28 cellular contexts compared by ENCODE assay signal in the genomic region with DNA sequence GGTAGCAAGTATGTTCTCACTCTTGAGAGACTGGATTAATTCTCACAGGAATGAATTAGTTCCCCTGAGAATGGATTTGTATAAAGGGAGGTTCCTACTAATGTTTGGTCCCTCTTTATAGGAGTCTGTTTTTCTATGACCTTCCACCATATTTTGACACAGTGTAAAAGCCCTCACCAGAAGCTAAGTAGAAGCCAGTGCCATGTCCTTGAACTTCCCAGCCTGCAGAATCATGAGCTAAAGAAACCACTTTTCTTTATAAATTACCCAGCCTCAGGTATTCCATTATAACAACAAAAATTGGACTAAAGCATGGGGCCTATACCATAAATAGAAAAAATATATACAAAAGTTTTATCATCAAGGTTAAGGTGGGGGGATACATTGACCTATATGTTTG.
"Had no signal": no experiment of that assay in that cellular context is flagged by ENCODE, and none has a peak within 500 bp of the region (broad histone marks: within the 10 kb centered on the region; RNA-seq: fewer than 3 reads in every experiment).

No MANE protein-coding gene starts in this region.

- ATAC-seq: effector memory CD8-positive, alpha-beta T cell; esophagus mucosa; foreskin keratinocyte; gastrocnemius medialis; gastroesophageal sphincter; heart left ventricle; heart right ventricle had no signal

- H3K27ac ChIP-seq: colonic mucosa, coronary artery, dorsolateral prefrontal cortex, epithelial cell of prostate, esophagus muscularis mucosa, esophagus squamous epithelium, foreskin keratinocyte, gastrocnemius medialis, gastroesophageal sphincter, heart left ventricle, heart right ventricle, hepatocyte had no signal

- H3K27me3 ChIP-seq: colonic mucosa, dorsolateral prefrontal cortex, esophagus muscularis mucosa, esophagus squamous epithelium, foreskin keratinocyte, gastrocnemius medialis, gastroesophageal sphincter, heart left ventricle, heart right ventricle, hepatocyte had no signal

- H3K4me3 ChIP-seq: colonic mucosa, coronary artery, dorsolateral prefrontal cortex, esophagus muscularis mucosa, esophagus squamous epithelium, gastrocnemius medialis, gastroesophageal sphincter, heart left ventricle, heart right ventricle, hepatocyte had no signal

- FAIRE-seq: colon, endometrium, endothelial cell of umbilical vein, frontal cortex had no signal

- H3K4me2 ChIP-seq: hepatocyte had no signal

- H3K79me2 ChIP-seq: hepatocyte had no signal

- H3K36me3 ChIP-seq: colonic mucosa, esophagus muscularis mucosa, esophagus squamous epithelium, gastrocnemius medialis, gastroesophageal sphincter, heart left ventricle, heart right ventricle had no signal

- H3K4me1 ChIP-seq: colonic mucosa, esophagus muscularis mucosa, esophagus squamous epithelium, foreskin keratinocyte, gastrocnemius medialis, gastroesophageal sphincter, heart left ventricle, heart right ventricle had no signal

- DNase-seq: colonic mucosa; cortex of kidney; dermis blood vessel endothelial cell; dorsolateral prefrontal cortex; effector CD4-positive, alpha-beta T cell; effector CD8-positive, alpha-beta T cell; effector memory CD4-positive, alpha-beta T cell; effector memory CD8-positive, alpha-beta T cell; endodermal cell; esophagus squamous epithelium; foreskin fibroblast; foreskin keratinocyte; foreskin melanocyte; gastrocnemius medialis; glutamatergic neuron; head of caudate nucleus; heart left ventricle; heart right ventricle had no signal

- H3K9me3 ChIP-seq: colonic mucosa, esophagus muscularis mucosa, esophagus squamous epithelium, gastrocnemius medialis had no signal

- H2AFZ ChIP-seq: hepatocyte had no signal
